In genomic region chr10:128047991-128048826, GRCh38 we compare ENCODE assay signal across 8 cellular contexts.
DNase-seq lines count a peak whose midpoint lies in the region; ATAC-seq and TF ChIP-seq lines count a peak whose summit lies in the region.

No MANE protein-coding gene starts in this region.

- H3K4me1 Mint-ChIP-seq in chondrocyte (ENCODE audit: low read depth) (peaks cover 25% of the 10 kb centered on the region), osteocyte (ENCODE audit: unreplicated experiment) (no peaks in the 10 kb centered on the region)

- peak; percentile 27 for ATAC-seq in GM21786 (IDR thresholded peaks at IDR 0.05; ENCODE audit: unreplicated experiment)

- H3K9me3 Mint-ChIP-seq in chondrocyte (ENCODE audit: low read depth) (no peaks in the 10 kb centered on the region), osteocyte (ENCODE audit: unreplicated experiment) (no peaks in the 10 kb centered on the region)

- H3K27ac Mint-ChIP-seq in chondrocyte (ENCODE audit: unreplicated experiment), result peak overlapping the region; percentile 71
- no peak overlapping the region for H3K27ac Mint-ChIP-seq in osteocyte (ENCODE audit: unreplicated experiment)

- TF ChIP-seq CTCF in GM12864 (IDR thresholded peaks at IDR 0.05; ENCODE audit: low read depth, low read length, missing control alignments) (no peak), chondrocyte (IDR thresholded peaks at IDR 0.05) (no peak), osteocyte (IDR thresholded peaks at IDR 0.05) (no peak)

- peak overlapping the region; percentile 60 for H3K4me3 ChIP-seq in GM12864 (ENCODE audit: low read depth, low read length)

- H3K4me3 Mint-ChIP-seq in chondrocyte (ENCODE audit: unreplicated experiment), result peak overlapping the region; percentile 2
- H3K4me3 Mint-ChIP-seq in osteocyte (ENCODE audit: unreplicated experiment), result no peak overlapping the region

- H3K27me3 Mint-ChIP-seq in chondrocyte (ENCODE audit: low read depth) (no peaks in the 10 kb centered on the region), osteocyte (ENCODE audit: unreplicated experiment) (no peaks in the 10 kb centered on the region)

- H3K36me3 Mint-ChIP-seq in chondrocyte (ENCODE audit: low read depth), result no peaks in the 10 kb centered on the region
- no peaks in the 10 kb centered on the region for H3K36me3 Mint-ChIP-seq in osteocyte (ENCODE audit: unreplicated experiment)

- DNase-seq in GM12864 (ENCODE audit: low read depth) (no peak), NOMO-1 treated with DMSO at 0.1 percent for 48 hours (lab: John Stamatoyannopoulos, UW; ENCODE audit: unreplicated experiment) (peak; percentile 84), chondrocyte (ENCODE audit: low spot score) (peak; percentile 62), midbrain (lab: John Stamatoyannopoulos, UW) (peak; percentile 13), osteocyte (ENCODE audit: extremely low spot score, unreplicated experiment) (no peak), OCI-M1 (lab: John Stamatoyannopoulos, UW) (no peak), C1 segment of cervical spinal cord (lab: John Stamatoyannopoulos, UW) (no peak)

Comparison
In these comparisons a context has a peak if more than half of its experiments do, and no peak if none do; other contexts are left out.
1. DNase-seq: peak in NOMO-1 treated with DMSO at 0.1 percent for 48 hours (single experiment), chondrocyte (single experiment) and midbrain (single experiment); none in GM12864 (single experiment), osteocyte (single experiment), OCI-M1 (single experiment) and C1 segment of cervical spinal cord (0 of 14).